ENCODE assay signal across 14 cellular contexts in genomic region chr2:233643128-233643527, GRCh38. TPM values are rescaled to one million over a fixed set of nuclear protein-coding genes. Genes with fewer than 3 reads are reported as not detected.
DNase-seq lines count a peak whose midpoint lies in the region; ATAC-seq and TF ChIP-seq lines count a peak whose summit lies in the region.
"Had no signal": no experiment of that assay in that cellular context is flagged by ENCODE, and none has a peak within 500 bp of the region (broad histone marks: within the 10 kb centered on the region; RNA-seq: fewer than 3 reads in every experiment).

No MANE protein-coding gene starts in this region.

- H3K4me3 ChIP-seq in GM12875 (ENCODE audit: low read depth, low read length) (no peak overlapping the region), Panc1 (ENCODE audit: low read depth in 2 of 2, low read length in 2 of 2) (no peak overlapping the region), fibroblast of villous mesenchyme (ENCODE audit: low read depth, low read length) (no peak overlapping the region), foreskin fibroblast (ENCODE audit: low read depth in 1 of 2, low read length in 2 of 2) (no peak overlapping the region)
- H3K4me3 ChIP-seq: SJSA1 had no signal

- no peaks in the 10 kb centered on the region for H3K9me3 ChIP-seq in Panc1 (ENCODE audit: control insufficient read depth, insufficient read depth, low read depth, low read length)

- DNase-seq in Panc1 (ENCODE audit: low read depth, low spot score) (no peak), fibroblast of villous mesenchyme (ENCODE audit: low read depth) (peak; percentile 8), NCI-H1417 (lab: John Stamatoyannopoulos, UW) (no peak), NCI-H2196 (lab: John Stamatoyannopoulos, UW; ENCODE audit: unreplicated experiment) (no peak), pons (ENCODE audit: low spot score) (no peak), foreskin fibroblast (no peak)
- DNase-seq: C1 segment of cervical spinal cord, NCI-H1436 treated with DMSO at 0.1 percent for 48 hours had no signal

- POLR2A ChIA-PET in Panc1 (lab: Charles Lee) = no interaction called here

- no peaks in the 10 kb centered on the region for H3K4me1 ChIP-seq in Panc1 (ENCODE audit: control insufficient read depth, insufficient read depth, low read length)
- H3K4me1 ChIP-seq: SJSA1 had no signal

- no peak for ATAC-seq in Panc1
- ATAC-seq: stimulated activated memory B cell treated with anti-CD40 and anti-IgM and Interleukin-4, amounts not matched to agents 10 μg/mL and 1 μg/mL and 100 μg/mL, for 72 hours had no signal

- H3K27ac ChIP-seq in 22Rv1 (no peak overlapping the region), Panc1 (ENCODE audit: low read length) (no peak overlapping the region)
- H3K27ac ChIP-seq: SJSA1 had no signal

- intact Hi-C loops in Panc1 (cut with micrococcal nuclease; ENCODE audit: unreplicated experiment) = no loop called here

- H3K36me3 ChIP-seq in Panc1 (ENCODE audit: control insufficient read depth, insufficient read depth, low read length) = no peaks in the 10 kb centered on the region
- H3K36me3 ChIP-seq: SJSA1 had no signal

- CTCF ChIA-PET in Panc1 (lab: Charles Lee) = no interaction called here

- H3K27me3 ChIP-seq in Panc1 (ENCODE audit: control insufficient read depth, insufficient read depth, low read length) = no peaks in the 10 kb centered on the region
- H3K27me3 ChIP-seq: SJSA1 had no signal

- peak; percentile 46 for TF ChIP-seq CTCF in 22Rv1 (IDR thresholded peaks at IDR 0.05)
- TF ChIP-seq CTCF in GM12875 (IDR thresholded peaks at IDR 0.05; ENCODE audit: borderline replicate concordance, insufficient read depth, low read depth, low read length) = peak; percentile 37; the same call in 1 of the 2 replicates
- peak; percentile 27; the same call in 1 of the 2 replicates for TF ChIP-seq CTCF in Panc1 (IDR thresholded peaks at IDR 0.05)
- peak; percentile 45 for TF ChIP-seq CTCF in fibroblast of villous mesenchyme (IDR thresholded peaks at IDR 0.05; ENCODE audit: insufficient read depth, low read depth, low read length)
- no peak for TF ChIP-seq CTCF in foreskin fibroblast (IDR thresholded peaks at IDR 0.05; ENCODE audit: low read depth, low read length)

- in situ Hi-C loops in Panc1 (cut with HindIII; ENCODE audit: low pct_unique_long_range_greater_than_20kb, low sequenced_read_pairs) = no loop called here

- BruUV-seq in Panc1 (replicated peaks; lab: Mats Ljungman, UMichigan) = no TSS peak

RNA-seq across cellular contexts. Expression of gene UGT1A10, which starts 6.9 kb away (rescaled TPM):
- total RNA-seq in Panc1 (2021; ENCODE audit: unreplicated experiment) (not detected), fibroblast of villous mesenchyme (not detected in 2 replicates)
- polyA plus RNA-seq in Panc1 (2012; ENCODE audit: insufficient read length) = not detected
- total RNA-seq: glomerular endothelial cell, myocyte, SJSA1 had no signal

RNA-seq across cellular contexts. Expression of gene UGT1A8, which starts 25.7 kb away (rescaled TPM):
- total RNA-seq in Panc1 (2021; ENCODE audit: unreplicated experiment) (0.15 TPM), fibroblast of villous mesenchyme (under 0.01 TPM in 1 of 2 replicates, not detected in the other)
- polyA plus RNA-seq in Panc1 (2012; ENCODE audit: insufficient read length) = not detected
- total RNA-seq: glomerular endothelial cell, myocyte, SJSA1 had no signal

RNA-seq across cellular contexts. Expression of gene UGT1A9, which starts 28.6 kb away (rescaled TPM):
- total RNA-seq in Panc1 (2021; ENCODE audit: unreplicated experiment) (not detected), fibroblast of villous mesenchyme (not detected in 2 replicates)
- polyA plus RNA-seq in Panc1 (2012; ENCODE audit: insufficient read length) = not detected
- total RNA-seq: glomerular endothelial cell, myocyte, SJSA1 had no signal

RNA-seq across cellular contexts. Expression of gene UGT1A7, which starts 38.6 kb away (rescaled TPM):
- not detected for total RNA-seq in Panc1 (2021; ENCODE audit: unreplicated experiment)
- not detected for polyA plus RNA-seq in Panc1 (2012; ENCODE audit: insufficient read length)
- not detected in 2 replicates for total RNA-seq in fibroblast of villous mesenchyme
- total RNA-seq: glomerular endothelial cell, myocyte, SJSA1 had no signal

RNA-seq across cellular contexts. Expression of gene UGT1A6, which starts 49.6 kb away (rescaled TPM):
- not detected for total RNA-seq in Panc1 (2021; ENCODE audit: unreplicated experiment)
- not detected for polyA plus RNA-seq in Panc1 (2012; ENCODE audit: insufficient read length)
- not detected in 2 replicates for total RNA-seq in fibroblast of villous mesenchyme
- total RNA-seq: glomerular endothelial cell, myocyte, SJSA1 had no signal
